Comparison of ENCODE assay signal across 21 cellular contexts in genomic region chr6:131755597-131755996, GRCh38. TPM values are rescaled to one million over a fixed set of nuclear protein-coding genes. Genes with fewer than 3 reads are reported as not detected.
DNase-seq lines count a peak whose midpoint lies in the region; ATAC-seq and TF ChIP-seq lines count a peak whose summit lies in the region.
"Had no signal": no experiment of that assay in that cellular context is flagged by ENCODE, and none has a peak within 500 bp of the region (broad histone marks: within the 10 kb centered on the region; RNA-seq: fewer than 3 reads in every experiment).

No MANE protein-coding gene starts in this region.

- no peaks in the 10 kb centered on the region for H3K9me2 ChIP-seq in PC-3 (replicated peaks; ENCODE audit: low read length)

- H3K4me1 Mint-ChIP-seq in CD8-positive, alpha-beta memory T cell = no peaks in the 10 kb centered on the region
- H3K4me1 Mint-ChIP-seq: CD4-positive, alpha-beta memory T cell had no signal

- no peak overlapping the region for H3K27ac Mint-ChIP-seq in CD8-positive, alpha-beta memory T cell
- H3K27ac Mint-ChIP-seq: activated naive CD8-positive, alpha-beta T cell; CD4-positive, alpha-beta memory T cell had no signal

- H3K4me2 ChIP-seq in PC-3 (ENCODE audit: low read length) = peak overlapping the region; percentile 84

- H3K9me3 Mint-ChIP-seq in CD8-positive, alpha-beta memory T cell = no peaks in the 10 kb centered on the region

- H3K36me3 ChIP-seq in PC-3 (ENCODE audit: low read depth, low read length) = no peaks in the 10 kb centered on the region
- H3K36me3 ChIP-seq in CD8-positive, alpha-beta memory T cell (ENCODE audit: insufficient read depth, low read length) = no peaks in the 10 kb centered on the region
- H3K36me3 ChIP-seq: stomach had no signal

- peak; percentile 97 for DNase-seq in EL
- DNase-seq in PC-3 = peak; percentile 90
- peak; percentile 3 for DNase-seq in epithelial cell of prostate (ENCODE audit: low read depth, low spot score)
- DNase-seq in non-pigmented ciliary epithelial cell (ENCODE audit: low read depth) = peak; percentile 90
- no peak for DNase-seq in CD8-positive, alpha-beta memory T cell
- DNase-seq in activated CD4-positive, alpha-beta T cell treated with anti-CD3 and anti-CD28 coated beads, Interleukin-2, amount 50 U/mL, for 48 hours = no peak
- no peak for DNase-seq in NCI-H2227 (lab: John Stamatoyannopoulos, UW; ENCODE audit: unreplicated experiment)
- DNase-seq in NCI-H82 (lab: John Stamatoyannopoulos, UW) = no peak
- DNase-seq: activated CD4-positive, alpha-beta T cell treated with anti-CD3 and anti-CD28 coated beads for 1 hour; CD4-positive, alpha-beta memory T cell; hippocampal formation; left colon; NCI-H2029 treated with DMSO at 0.1 percent for 48 hours; NCI-H69; posterior cingulate gyrus; stimulated activated CD4-positive, alpha-beta T cell treated with anti-CD3 and anti-CD28 coated beads, Interleukin-12 subunit alpha, Interleukin-12 subunit beta, amount 100 ng/mL, for 4 hours; stomach had no signal

- H3K27me3 ChIP-seq in PC-3 (ENCODE audit: low read length) = no peaks in the 10 kb centered on the region
- no peaks in the 10 kb centered on the region for H3K27me3 ChIP-seq in CD8-positive, alpha-beta memory T cell (ENCODE audit: insufficient read depth, low read length, poor library complexity, severe bottlenecking)
- H3K27me3 ChIP-seq: stomach had no signal

- peak overlapping the region; percentile 53 for H3K4me3 ChIP-seq in PC-3 (ENCODE audit: low read length)
- H3K4me3 ChIP-seq in CD8-positive, alpha-beta memory T cell (ENCODE audit: low read length) = no peak overlapping the region
- H3K4me3 ChIP-seq: stomach had no signal

- intact Hi-C loops in PC-3 (cut with micrococcal nuclease) = no loop called here

- peaks cover 7 to 43% of the 10 kb centered on the region in 2 donors for H3K27me3 Mint-ChIP-seq in CD8-positive, alpha-beta memory T cell

- H3K9me3 ChIP-seq in PC-3 (ENCODE audit: low read length) = no peaks in the 10 kb centered on the region
- H3K9me3 ChIP-seq in CD8-positive, alpha-beta memory T cell (ENCODE audit: low read length) = no peaks in the 10 kb centered on the region
- H3K9me3 ChIP-seq: stomach had no signal

- CTCF ChIA-PET in PC-3 (lab: Charles Lee) = no interaction called here
- CTCF ChIA-PET in CD8-positive, alpha-beta memory T cell (lab: Charles Lee) = no interaction called here

- no TSS peak for BruUV-seq in PC-3 (replicated peaks; lab: Mats Ljungman, UMichigan)

- peaks cover 40% of the 10 kb centered on the region for H3K4me1 ChIP-seq in PC-3 (ENCODE audit: insufficient read depth, low read length)
- H3K4me1 ChIP-seq in CD8-positive, alpha-beta memory T cell (ENCODE audit: insufficient read depth, low read length) = no peaks in the 10 kb centered on the region
- H3K4me1 ChIP-seq: stomach had no signal

- H4K20me1 ChIP-seq in PC-3 (ENCODE audit: low read length) = no peaks in the 10 kb centered on the region

- H3K4me3 Mint-ChIP-seq in CD8-positive, alpha-beta memory T cell = no peak overlapping the region
- H3K4me3 Mint-ChIP-seq: activated naive CD8-positive, alpha-beta T cell; CD4-positive, alpha-beta memory T cell had no signal

- no peak overlapping the region for H2AFZ ChIP-seq in PC-3 (ENCODE audit: low read length)

- H3K27ac ChIP-seq in PC-3 (ENCODE audit: low read length) = peak overlapping the region; percentile 99
- no peak overlapping the region for H3K27ac ChIP-seq in epithelial cell of prostate
- H3K27ac ChIP-seq in CD8-positive, alpha-beta memory T cell (ENCODE audit: low read depth, low read length) = no peak overlapping the region
- H3K27ac ChIP-seq: HL-60, stomach had no signal

- H3K36me3 Mint-ChIP-seq in CD8-positive, alpha-beta memory T cell = no peaks in the 10 kb centered on the region
- H3K36me3 Mint-ChIP-seq: activated naive CD8-positive, alpha-beta T cell; CD4-positive, alpha-beta memory T cell had no signal

- POLR2A ChIA-PET in PC-3 (lab: Charles Lee; ENCODE audit: unreplicated experiment) = interaction anchor here (0.6 kb wide), 1 partner anchor 59 kb away, joined by 5 read pairs; no protein-coding TSS in a partner anchor
- POLR2A ChIA-PET in CD8-positive, alpha-beta memory T cell (lab: Charles Lee) = no interaction called here

- TF ChIP-seq CTCF in PC-3 (conservative IDR thresholded peaks at IDR 0.05; ENCODE audit: low read depth, low read length) = no peak

- H3K79me2 ChIP-seq in PC-3 (ENCODE audit: low read length) = no peaks in the 10 kb centered on the region

- no peaks in the 10 kb centered on the region for H3F3A ChIP-seq in PC-3 (ENCODE audit: low read length, unreplicated experiment)

- ATAC-seq in PC-3 = peak; percentile 78
- ATAC-seq: left colon had no signal

- H3K9ac ChIP-seq in PC-3 (ENCODE audit: low read length) = peak overlapping the region; percentile 91

RNA-seq across cellular contexts. Expression of gene CTAGE9, which starts 44.8 kb away (rescaled TPM):
- total RNA-seq in PC-3 (2014; rRNA removed) = not detected in 2 replicates
- total RNA-seq in CD8-positive, alpha-beta memory T cell = not detected
- polyA plus RNA-seq in CD8-positive, alpha-beta memory T cell = not detected
- total RNA-seq: CD4-positive, alpha-beta memory T cell; cerebellum; endothelial cell of umbilical vein; left colon had no signal
- polyA plus RNA-seq: CD4-positive, alpha-beta memory T cell; endothelial cell of umbilical vein; stomach had no signal

RNA-seq across cellular contexts. Expression of gene ENPP1, which starts 52.2 kb away (rescaled TPM):
- 4.4 and 5.1 TPM in 2 replicates for total RNA-seq in PC-3 (2014; rRNA removed)
- 1 to 10 TPM; 2.2 TPM for total RNA-seq in CD8-positive, alpha-beta memory T cell
- polyA plus RNA-seq in CD8-positive, alpha-beta memory T cell = 1.2 TPM

RNA-seq across cellular contexts. Expression of gene OR2A4, which starts 54.4 kb away (rescaled TPM):
- 0.36 and 0.86 TPM in 2 replicates for total RNA-seq in PC-3 (2014; rRNA removed)
- not detected for total RNA-seq in CD8-positive, alpha-beta memory T cell
- polyA plus RNA-seq in CD8-positive, alpha-beta memory T cell = not detected
- total RNA-seq: CD4-positive, alpha-beta memory T cell; cerebellum; endothelial cell of umbilical vein had no signal
- polyA plus RNA-seq: CD4-positive, alpha-beta memory T cell; endothelial cell of umbilical vein; stomach had no signal

Comparison
In these comparisons a context has a peak if more than half of its experiments do, and no peak if none do; other contexts are left out.
1. DNase-seq: peak in EL (single experiment), PC-3 (single experiment), epithelial cell of prostate (single experiment) and non-pigmented ciliary epithelial cell (single experiment); none in CD8-positive, alpha-beta memory T cell (0 of 5), activated CD4-positive, alpha-beta T cell treated with anti-CD3 and anti-CD28 coated beads, Interleukin-2, amount 50 U/mL, for 48 hours (0 of 2), NCI-H2227 (single experiment) and NCI-H82 (single experiment).